ENCODE assay signal across 1 cellular context in genomic region chr19:34677386-34678084, GRCh38.
TF ChIP-seq lines count a peak whose summit lies in the region.

Gene ZNF302 (plus strand): TSS chr19:34677678. CDS start chr19:34678805, 1,127 bp downstream.

TF ChIP-seq in GM12878, 131 proteins besides CTCF, POLR2A, EP300 and RAD21 (continued from another document):
- no peak for TF ChIP-seq USF1 (IDR thresholded peaks at IDR 0.05; ENCODE audit: borderline replicate concordance, extremely low read length, insufficient read depth, low read depth, low read length)
- no peak for TF ChIP-seq E2F4 (IDR thresholded peaks at IDR 0.05; ENCODE audit: low read depth, low read length)
- TF ChIP-seq SIX5 (IDR thresholded peaks at IDR 0.05; ENCODE audit: low read depth, low read length, severe bottlenecking), result peak; percentile 75
- TF ChIP-seq SMARCA5 (IDR thresholded peaks at IDR 0.05), result peak; percentile 69
- TF ChIP-seq JUND (IDR thresholded peaks at IDR 0.05; ENCODE audit: low read depth, low read length), result no peak
- TF ChIP-seq ZNF592 (IDR thresholded peaks at IDR 0.05), result no peak
- TF ChIP-seq ZNF217 (IDR thresholded peaks at IDR 0.05), result no peak
- TF ChIP-seq LARP7 (IDR thresholded peaks at IDR 0.05), result peak; percentile 92
- TF ChIP-seq CREB1 (IDR thresholded peaks at IDR 0.05; ENCODE audit: low read depth), result peak; percentile 85
- TF ChIP-seq ELK1 (IDR thresholded peaks at IDR 0.05; ENCODE audit: low read depth, low read length), result peak; percentile 45
- TF ChIP-seq BCL11A (IDR thresholded peaks at IDR 0.05; ENCODE audit: low read depth, low read length), result no peak
- TF ChIP-seq RELB (IDR thresholded peaks at IDR 0.05; ENCODE audit: low read depth), result peak; percentile 47; the same call in 1 of the 2 replicates
- peak; percentile 98 for TF ChIP-seq IKZF1 (conservative IDR thresholded peaks at IDR 0.05)
- TF ChIP-seq RAD51 (IDR thresholded peaks at IDR 0.05), result no peak
- no peak for TF ChIP-seq REST (IDR thresholded peaks at IDR 0.05; ENCODE audit: low read depth, low read length)
- TF ChIP-seq POLR2AphosphoS2 (IDR thresholded peaks at IDR 0.05; ENCODE audit: low read depth, low read length), result peak; percentile 72; the same call in 1 of the 2 replicates
- no peak for TF ChIP-seq MEF2B (IDR thresholded peaks at IDR 0.05; ENCODE audit: partially characterized antibody, poor library complexity, severe bottlenecking)
- no peak for TF ChIP-seq PBX3 (IDR thresholded peaks at IDR 0.05; ENCODE audit: insufficient replicate concordance, low read depth, low read length)
- no peak for TF ChIP-seq USF2 (IDR thresholded peaks at IDR 0.05; ENCODE audit: borderline replicate concordance, low read depth, low read length)
- TF ChIP-seq NFXL1 (IDR thresholded peaks at IDR 0.05; ENCODE audit: borderline replicate concordance), result no peak
- TF ChIP-seq TAF1 (IDR thresholded peaks at IDR 0.05; ENCODE audit: borderline replicate concordance, low read depth, low read length), result peak; percentile 51; the same call in 1 of the 2 replicates
- TF ChIP-seq MXI1 (IDR thresholded peaks at IDR 0.05; ENCODE audit: low read depth, low read length), result peak; percentile 65
- no peak for TF ChIP-seq NFIC (IDR thresholded peaks at IDR 0.05; ENCODE audit: low read depth, low read length)
- no peak for TF ChIP-seq SP1 (IDR thresholded peaks at IDR 0.05; ENCODE audit: low read depth, low read length)
- no peak for TF ChIP-seq STAT1 (conservative IDR thresholded peaks at IDR 0.05)
- TF ChIP-seq HDAC2 (IDR thresholded peaks at IDR 0.05), result no peak
- TF ChIP-seq KLF5 (IDR thresholded peaks at IDR 0.05; ENCODE audit: partially characterized antibody), result peak; percentile 20
- no peak for TF ChIP-seq NBN (IDR thresholded peaks at IDR 0.05)
- TF ChIP-seq CEBPZ (IDR thresholded peaks at IDR 0.05; ENCODE audit: low read depth, low read length), result no peak
- peak; percentile 49; the same call in 1 of the 2 replicates for TF ChIP-seq ZSCAN29 (IDR thresholded peaks at IDR 0.05)
- no peak for TF ChIP-seq ZNF24 (IDR thresholded peaks at IDR 0.05)
- TF ChIP-seq ZNF207 (IDR thresholded peaks at IDR 0.05; ENCODE audit: borderline replicate concordance), result peak; percentile 66; the same call in 1 of the 2 replicates
- no peak for TF ChIP-seq PRDM15 (CRISPR knock-in tag; IDR thresholded peaks at IDR 0.05)
- TF ChIP-seq CBFB (IDR thresholded peaks at IDR 0.05; ENCODE audit: low read depth), result peak; percentile 93
